ENCODE assay signal across 1 cellular context in genomic region chr5:76643371-76643770, GRCh38.
TF ChIP-seq lines count a peak whose summit lies in the region.

No MANE protein-coding gene starts in this region.

TF ChIP-seq in SK-N-SH, 30 proteins besides CTCF, POLR2A, EP300 and RAD21 (continued from another document):
- no peak for TF ChIP-seq RXRA (IDR thresholded peaks at IDR 0.05; ENCODE audit: borderline replicate concordance, low read depth)
- TF ChIP-seq PBX3 (IDR thresholded peaks at IDR 0.05) = no peak
- no peak for TF ChIP-seq TAF1 (IDR thresholded peaks at IDR 0.05; ENCODE audit: borderline replicate concordance, low read depth, low read length)
- TF ChIP-seq, protein P1, sequence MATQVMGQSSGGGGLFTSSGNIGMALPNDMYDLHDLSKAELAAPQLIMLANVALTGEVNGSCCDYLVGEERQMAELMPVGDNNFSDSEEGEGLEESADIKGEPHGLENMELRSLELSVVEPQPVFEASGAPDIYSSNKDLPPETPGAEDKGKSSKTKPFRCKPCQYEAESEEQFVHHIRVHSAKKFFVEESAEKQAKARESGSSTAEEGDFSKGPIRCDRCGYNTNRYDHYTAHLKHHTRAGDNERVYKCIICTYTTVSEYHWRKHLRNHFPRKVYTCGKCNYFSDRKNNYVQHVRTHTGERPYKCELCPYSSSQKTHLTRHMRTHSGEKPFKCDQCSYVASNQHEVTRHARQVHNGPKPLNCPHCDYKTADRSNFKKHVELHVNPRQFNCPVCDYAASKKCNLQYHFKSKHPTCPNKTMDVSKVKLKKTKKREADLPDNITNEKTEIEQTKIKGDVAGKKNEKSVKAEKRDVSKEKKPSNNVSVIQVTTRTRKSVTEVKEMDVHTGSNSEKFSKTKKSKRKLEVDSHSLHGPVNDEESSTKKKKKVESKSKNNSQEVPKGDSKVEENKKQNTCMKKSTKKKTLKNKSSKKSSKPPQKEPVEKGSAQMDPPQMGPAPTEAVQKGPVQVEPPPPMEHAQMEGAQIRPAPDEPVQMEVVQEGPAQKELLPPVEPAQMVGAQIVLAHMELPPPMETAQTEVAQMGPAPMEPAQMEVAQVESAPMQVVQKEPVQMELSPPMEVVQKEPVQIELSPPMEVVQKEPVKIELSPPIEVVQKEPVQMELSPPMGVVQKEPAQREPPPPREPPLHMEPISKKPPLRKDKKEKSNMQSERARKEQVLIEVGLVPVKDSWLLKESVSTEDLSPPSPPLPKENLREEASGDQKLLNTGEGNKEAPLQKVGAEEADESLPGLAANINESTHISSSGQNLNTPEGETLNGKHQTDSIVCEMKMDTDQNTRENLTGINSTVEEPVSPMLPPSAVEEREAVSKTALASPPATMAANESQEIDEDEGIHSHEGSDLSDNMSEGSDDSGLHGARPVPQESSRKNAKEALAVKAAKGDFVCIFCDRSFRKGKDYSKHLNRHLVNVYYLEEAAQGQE (IDR thresholded peaks at IDR 0.05; ENCODE audit: low read depth, low read length) = no peak
- no peak for TF ChIP-seq MXI1 (IDR thresholded peaks at IDR 0.05; ENCODE audit: low read depth, low read length)
- no peak for TF ChIP-seq FOSL2 (IDR thresholded peaks at IDR 0.05; ENCODE audit: borderline replicate concordance, low read depth)
- no peak for TF ChIP-seq TEAD4 (IDR thresholded peaks at IDR 0.05; ENCODE audit: borderline replicate concordance, insufficient read depth)
